In genomic region chr4:85866508-85866907, GRCh38 we compare ENCODE assay signal across 18 cellular contexts.
A peak's percentile ranks its signal among the peaks of the same experiment; 100 is the strongest.
DNase-seq lines count a peak whose midpoint lies in the region; ATAC-seq and TF ChIP-seq lines count a peak whose summit lies in the region.
"Had no signal": no experiment of that assay in that cellular context is flagged by ENCODE, and none has a peak within 500 bp of the region (broad histone marks: within the 10 kb centered on the region; RNA-seq: fewer than 3 reads in every experiment).

No MANE protein-coding gene starts in this region.

- H3K27ac ChIP-seq in ACC112 (ENCODE audit: low read depth, low read length), result peak overlapping the region; percentile 15; the same call in 1 of the 2 replicates
- H3K27ac ChIP-seq: A549, cardiac muscle cell, suprapubic skin had no signal

- no peaks in the 10 kb centered on the region for H3K9me3 ChIP-seq in BE2C
- H3K9me3 ChIP-seq: A549, suprapubic skin had no signal

- peaks cover 27% of the 10 kb centered on the region for H3K4me1 ChIP-seq in ACC112 (ENCODE audit: control insufficient read depth, insufficient read depth, low read length, unreplicated experiment)
- H3K4me1 ChIP-seq in BE2C, result peaks cover 3% of the 10 kb centered on the region; the same call in 1 of the 2 replicates
- H3K4me1 ChIP-seq: suprapubic skin had no signal

- TF ChIP-seq CTCF in nephron progenitor cell (IDR thresholded peaks at IDR 0.05), result no peak
- TF ChIP-seq CTCF in BE2C (IDR thresholded peaks at IDR 0.05; ENCODE audit: low read depth, low read length), result no peak

- peaks cover 54% of the 10 kb centered on the region for H3K79me2 ChIP-seq in ACC112 (ENCODE audit: control insufficient read depth, insufficient read depth, low read length, unreplicated experiment)

- H3K9me3 Mint-ChIP-seq in nephron progenitor cell, result no peaks in the 10 kb centered on the region

- peak; percentile 56 for ATAC-seq in HG03175 (IDR thresholded peaks at IDR 0.05; ENCODE audit: unreplicated experiment)
- ATAC-seq in HG02852 (IDR thresholded peaks at IDR 0.05; ENCODE audit: unreplicated experiment), result no peak
- no peak for ATAC-seq in GM19324 (IDR thresholded peaks at IDR 0.05; ENCODE audit: low FRiP score, unreplicated experiment)
- ATAC-seq: A549; activated CD4-positive, CD25-positive, alpha-beta regulatory T cell treated with anti-CD3 and anti-CD28 coated beads, Interleukin-2, amount 50 U/mL, for 24 hours; T-cell had no signal

- H3K27me3 Mint-ChIP-seq in nephron progenitor cell (ENCODE audit: low read depth, poor library complexity), result peaks cover 3% of the 10 kb centered on the region
- H3K27me3 Mint-ChIP-seq: activated naive CD8-positive, alpha-beta T cell; T-cell had no signal

- peak overlapping the region; percentile 53 for H3K4me3 Mint-ChIP-seq in nephron progenitor cell
- H3K4me3 Mint-ChIP-seq: activated naive CD8-positive, alpha-beta T cell; T-cell had no signal

- peaks cover 58% of the 10 kb centered on the region for H3K4me1 Mint-ChIP-seq in nephron progenitor cell
- H3K4me1 Mint-ChIP-seq: T-cell had no signal

- H3K36me3 ChIP-seq in ACC112 (ENCODE audit: insufficient read depth, low read length), result 0 out of 2 replicates have a peak, but pooled peaks cover 3% of the 10 kb centered on the region
- no peaks in the 10 kb centered on the region for H3K36me3 ChIP-seq in BE2C
- H3K36me3 ChIP-seq: cardiac muscle cell, suprapubic skin had no signal

- peaks cover 5% of the 10 kb centered on the region for H3K36me3 Mint-ChIP-seq in nephron progenitor cell (ENCODE audit: low read depth)
- H3K36me3 Mint-ChIP-seq: activated naive CD8-positive, alpha-beta T cell; T-cell had no signal

- H2AFZ ChIP-seq in ACC112 (ENCODE audit: low read length, unreplicated experiment), result no peak overlapping the region

- H3K4me3 ChIP-seq in ACC112 (ENCODE audit: low read depth, low read length), result peak overlapping the region; percentile 8
- no peak overlapping the region for H3K4me3 ChIP-seq in BE2C (ENCODE audit: low read depth, low read length)
- H3K4me3 ChIP-seq: A549, cardiac muscle cell, suprapubic skin had no signal

- DNase-seq in dedifferentiated amniotic fluid mesenchymal stem cell (ENCODE audit: extremely low spot score), result peak; percentile 11
- DNase-seq in nephron progenitor cell, result no peak
- no peak for DNase-seq in foreskin melanocyte
- DNase-seq in BE2C, result no peak
- DNase-seq: activated CD8-positive, alpha-beta memory T cell treated with anti-CD3 and anti-CD28 coated beads, Interleukin-2, amount 50 U/mL, for 48 hours; NCI-H2171; RPMI8226; stimulated activated CD4-positive, alpha-beta T cell treated with anti-CD3 and anti-CD28 coated beads, Interleukin-12 subunit alpha, Interleukin-12 subunit beta, amount 100 ng/mL, for 4 hours; T-cell had no signal

- H3K27me3 ChIP-seq in ACC112 (ENCODE audit: insufficient read depth, low read length), result no peaks in the 10 kb centered on the region
- H3K27me3 ChIP-seq in BE2C, result no peaks in the 10 kb centered on the region
- H3K27me3 ChIP-seq: cardiac muscle cell, suprapubic skin had no signal

- peak overlapping the region; percentile 97 for H3K27ac Mint-ChIP-seq in nephron progenitor cell
- H3K27ac Mint-ChIP-seq: activated naive CD8-positive, alpha-beta T cell; T-cell had no signal
